In genomic region chr1:2192031-2192995, GRCh38 we compare ENCODE assay signal across 2 cellular contexts.
TF ChIP-seq lines count a peak whose summit lies in the region.

No MANE protein-coding gene starts in this region.

TF ChIP-seq in H1, 55 proteins besides CTCF, POLR2A, EP300 and RAD21:
- no peak for TF ChIP-seq RBBP5 (IDR thresholded peaks at IDR 0.05; ENCODE audit: borderline replicate concordance, low read depth, low read length)
- no peak for TF ChIP-seq NRF1 (IDR thresholded peaks at IDR 0.05; ENCODE audit: low read depth, low read length)
- no peak for TF ChIP-seq TAF7 (optimal IDR thresholded peaks at IDR 0.05; ENCODE audit: borderline replicate concordance, low read depth, low read length)
- TF ChIP-seq USF2 (IDR thresholded peaks at IDR 0.05; ENCODE audit: low read length), result no peak
- no peak for TF ChIP-seq TCF12 (IDR thresholded peaks at IDR 0.05; ENCODE audit: low read depth, low read length)
- no peak for TF ChIP-seq GABPA (IDR thresholded peaks at IDR 0.05; ENCODE audit: borderline replicate concordance, insufficient read depth, low read length)
- no peak for TF ChIP-seq SAP30 (IDR thresholded peaks at IDR 0.05; ENCODE audit: insufficient read depth, insufficient replicate concordance, low read length)
- TF ChIP-seq TBP (IDR thresholded peaks at IDR 0.05; ENCODE audit: low read depth, low read length), result no peak
- no peak for TF ChIP-seq SIX5 (IDR thresholded peaks at IDR 0.05; ENCODE audit: low read depth, low read length)
- TF ChIP-seq EGR1 (IDR thresholded peaks at IDR 0.05; ENCODE audit: borderline replicate concordance, low read depth, low read length), result no peak
- TF ChIP-seq ATF2 (IDR thresholded peaks at IDR 0.05; ENCODE audit: low read length), result no peak
- TF ChIP-seq CHD2 (IDR thresholded peaks at IDR 0.05; ENCODE audit: low read length), result no peak
- no peak for TF ChIP-seq BCL11A (IDR thresholded peaks at IDR 0.05; ENCODE audit: low read depth in 2 of 2, low read length in 2 of 2)
- no peak for TF ChIP-seq ASH2L (IDR thresholded peaks at IDR 0.05; ENCODE audit: low read length)
- TF ChIP-seq SIN3A (conservative IDR thresholded peaks at IDR 0.05 in 1 of 2, IDR thresholded peaks at IDR 0.05 in 1 of 2; ENCODE audit: low read depth in 1 of 2, low read length in 2 of 2), result no peak
- TF ChIP-seq YY1 (IDR thresholded peaks at IDR 0.05; ENCODE audit: low read depth, low read length), result no peak
- TF ChIP-seq FOSL1 (IDR thresholded peaks at IDR 0.05; ENCODE audit: insufficient read depth, low read depth, low read length), result no peak

TF ChIP-seq in neural cell, 6 proteins besides CTCF, POLR2A, EP300 and RAD21:
- TF ChIP-seq MXI1 (conservative IDR thresholded peaks at IDR 0.05; ENCODE audit: poor library complexity, severe bottlenecking), result no peak
- no peak for TF ChIP-seq EZH2 (IDR thresholded peaks at IDR 0.05; ENCODE audit: borderline replicate concordance, insufficient read depth, low read length, poor library complexity, severe bottlenecking)
- no peak for TF ChIP-seq SMC3 (conservative IDR thresholded peaks at IDR 0.05; ENCODE audit: poor library complexity)
- no peak for TF ChIP-seq POLR2AphosphoS5 (IDR thresholded peaks at IDR 0.05)
- no peak for TF ChIP-seq REST (IDR thresholded peaks at IDR 0.05; ENCODE audit: borderline replicate concordance)
TF ChIP-seq in neural cell: peak in this region for 0.
